ENCODE assay signal across 1 cellular context in genomic region chr12:57416039-57416996, GRCh38.
TF ChIP-seq lines count a peak whose summit lies in the region.

No MANE protein-coding gene starts in this region.

TF ChIP-seq in GM23338, 12 proteins besides CTCF, POLR2A, EP300 and RAD21:
- TF ChIP-seq NANOG (IDR thresholded peaks at IDR 0.05; ENCODE audit: borderline replicate concordance) = no peak
- no peak for TF ChIP-seq JUNB (IDR thresholded peaks at IDR 0.05; ENCODE audit: unreplicated experiment)
- no peak for TF ChIP-seq ZNF331 (CRISPR knock-in tag; IDR thresholded peaks at IDR 0.05; ENCODE audit: low read depth)
- no peak for TF ChIP-seq CREB1 (CRISPR knock-in tag; IDR thresholded peaks at IDR 0.05; ENCODE audit: low read depth)
- no peak for TF ChIP-seq STAT1 (IDR thresholded peaks at IDR 0.05; ENCODE audit: unreplicated experiment)
- TF ChIP-seq EZH2phosphoT487 (IDR thresholded peaks at IDR 0.05; ENCODE audit: unreplicated experiment) = no peak
- no peak for TF ChIP-seq REST (IDR thresholded peaks at IDR 0.05; ENCODE audit: unreplicated experiment)
- TF ChIP-seq ZNF462 (CRISPR knock-in tag; IDR thresholded peaks at IDR 0.05) = no peak
- TF ChIP-seq POLR2AphosphoS5 (IDR thresholded peaks at IDR 0.05; ENCODE audit: low read depth) = no peak
- TF ChIP-seq ZNF114 (CRISPR knock-in tag; IDR thresholded peaks at IDR 0.05) = no peak
- TF ChIP-seq EZH2 (IDR thresholded peaks at IDR 0.05; ENCODE audit: low read depth, unreplicated experiment) = no peak
- no peak for TF ChIP-seq ETS1 (IDR thresholded peaks at IDR 0.05)
